In genomic region chr19:46116121-46116520, GRCh38 we compare ENCODE assay signal across 1 cellular context.
TF ChIP-seq lines count a peak whose summit lies in the region.

No MANE protein-coding gene starts in this region.

TF ChIP-seq in SK-N-SH, 30 proteins besides CTCF, POLR2A, EP300 and RAD21 (continued from another document):
- no peak for TF ChIP-seq TAF1 (IDR thresholded peaks at IDR 0.05; ENCODE audit: borderline replicate concordance, low read depth, low read length)
- TF ChIP-seq, protein P1, sequence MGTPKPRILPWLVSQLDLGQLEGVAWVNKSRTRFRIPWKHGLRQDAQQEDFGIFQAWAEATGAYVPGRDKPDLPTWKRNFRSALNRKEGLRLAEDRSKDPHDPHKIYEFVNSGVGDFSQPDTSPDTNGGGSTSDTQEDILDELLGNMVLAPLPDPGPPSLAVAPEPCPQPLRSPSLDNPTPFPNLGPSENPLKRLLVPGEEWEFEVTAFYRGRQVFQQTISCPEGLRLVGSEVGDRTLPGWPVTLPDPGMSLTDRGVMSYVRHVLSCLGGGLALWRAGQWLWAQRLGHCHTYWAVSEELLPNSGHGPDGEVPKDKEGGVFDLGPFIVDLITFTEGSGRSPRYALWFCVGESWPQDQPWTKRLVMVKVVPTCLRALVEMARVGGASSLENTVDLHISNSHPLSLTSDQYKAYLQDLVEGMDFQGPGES (IDR thresholded peaks at IDR 0.05; ENCODE audit: low read depth, low read length) = no peak
- no peak for TF ChIP-seq MEF2A (IDR thresholded peaks at IDR 0.05; ENCODE audit: borderline replicate concordance, low read depth)
- TF ChIP-seq ELF1 (IDR thresholded peaks at IDR 0.05) = no peak
- no peak for TF ChIP-seq ZBTB33 (IDR thresholded peaks at IDR 0.05; ENCODE audit: borderline replicate concordance, low read depth)
- no peak for TF ChIP-seq TCF12 (IDR thresholded peaks at IDR 0.05)
- no peak for TF ChIP-seq TEAD4 (IDR thresholded peaks at IDR 0.05; ENCODE audit: borderline replicate concordance, insufficient read depth)
- no peak for TF ChIP-seq PBX3 (IDR thresholded peaks at IDR 0.05)
- TF ChIP-seq, protein P2, sequence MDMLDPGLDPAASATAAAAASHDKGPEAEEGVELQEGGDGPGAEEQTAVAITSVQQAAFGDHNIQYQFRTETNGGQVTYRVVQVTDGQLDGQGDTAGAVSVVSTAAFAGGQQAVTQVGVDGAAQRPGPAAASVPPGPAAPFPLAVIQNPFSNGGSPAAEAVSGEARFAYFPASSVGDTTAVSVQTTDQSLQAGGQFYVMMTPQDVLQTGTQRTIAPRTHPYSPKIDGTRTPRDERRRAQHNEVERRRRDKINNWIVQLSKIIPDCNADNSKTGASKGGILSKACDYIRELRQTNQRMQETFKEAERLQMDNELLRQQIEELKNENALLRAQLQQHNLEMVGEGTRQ (IDR thresholded peaks at IDR 0.05; ENCODE audit: borderline replicate concordance, low read depth, low read length) = no peak
- no peak for TF ChIP-seq GATA2 (CRISPR knock-in tag; IDR thresholded peaks at IDR 0.05)
- no peak for TF ChIP-seq SMC3 (IDR thresholded peaks at IDR 0.05; ENCODE audit: low read depth, low read length)
- TF ChIP-seq POLR2AphosphoS5 (IDR thresholded peaks at IDR 0.05; ENCODE audit: low read depth, low read length) = no peak
- no peak for TF ChIP-seq EZH2phosphoT487 (IDR thresholded peaks at IDR 0.05; ENCODE audit: borderline replicate concordance, low read depth)
- no peak for TF ChIP-seq GABPA (IDR thresholded peaks at IDR 0.05; ENCODE audit: low read depth)
- TF ChIP-seq RCOR1 (IDR thresholded peaks at IDR 0.05; ENCODE audit: low read length) = no peak
